Comparison of ENCODE assay signal across 30 cellular contexts in genomic region chr10:73935895-73936294, GRCh38. TPM values are rescaled to one million over a fixed set of nuclear protein-coding genes. Genes with fewer than 3 reads are reported as not detected.
DNase-seq lines count a peak whose midpoint lies in the region; ATAC-seq and TF ChIP-seq lines count a peak whose summit lies in the region.
"Had no signal": no experiment of that assay in that cellular context is flagged by ENCODE, and none has a peak within 500 bp of the region (broad histone marks: within the 10 kb centered on the region; RNA-seq: fewer than 3 reads in every experiment).

No MANE protein-coding gene starts in this region.

- H4K20me1 ChIP-seq in PC-9 (ENCODE audit: insufficient read depth): no peaks in the 10 kb centered on the region

- H3K4me3 ChIP-seq in PC-9: no peak overlapping the region
- H3K4me3 ChIP-seq in esophagus squamous epithelium: no peak overlapping the region
- no peak overlapping the region for H3K4me3 ChIP-seq in prostate gland
- H3K4me3 ChIP-seq: GM12878 had no signal

- H3K27me3 ChIP-seq in PC-9 (ENCODE audit: insufficient read depth, low read depth) (no peaks in the 10 kb centered on the region), esophagus squamous epithelium (no peaks in the 10 kb centered on the region), prostate gland (replicated peaks; ENCODE audit: insufficient read depth) (no peaks in the 10 kb centered on the region)
- H3K27me3 ChIP-seq: BE2C had no signal

- H3K9me2 ChIP-seq in PC-9 (ENCODE audit: insufficient read depth): no peaks in the 10 kb centered on the region

- H3K36me3 Mint-ChIP-seq in activated CD4-positive, alpha-beta T cell treated with anti-CD3 and anti-CD28 coated beads, Interleukin-2, amount 10 ng/mL, durations not matched to agents 7 days and 5 days (ENCODE audit: low read depth): no peaks in the 10 kb centered on the region
- H3K36me3 Mint-ChIP-seq: CD14-positive monocyte; CD8-positive, alpha-beta memory T cell; IgD-negative memory B cell had no signal

- CTCF ChIA-PET in activated CD4-positive, alpha-beta T cell treated with anti-CD3 and anti-CD28 coated beads, Interleukin-2, amount 10 ng/mL, durations not matched to agents 7 days and 5 days (lab: Charles Lee): interaction anchor here (0.9 to 4.9 kb wide), 5 partner anchors 10 to 57 kb away, joined by 3 to 25 read pairs (median 3); no protein-coding TSS in a partner anchor
- CTCF ChIA-PET in PC-9 (lab: Charles Lee): no interaction called here

- BruUV-seq in PC-9 (replicated peaks; lab: Mats Ljungman, UMichigan): no TSS peak

- H3K27ac Mint-ChIP-seq in activated CD4-positive, alpha-beta T cell treated with anti-CD3 and anti-CD28 coated beads, Interleukin-2, amount 10 ng/mL, durations not matched to agents 7 days and 5 days: peak overlapping the region; percentile 46
- H3K27ac Mint-ChIP-seq: CD14-positive monocyte, IgD-negative memory B cell had no signal

- H3K27me3 Mint-ChIP-seq in activated CD4-positive, alpha-beta T cell treated with anti-CD3 and anti-CD28 coated beads, Interleukin-2, amount 10 ng/mL, durations not matched to agents 7 days and 5 days: peaks cover 3% of the 10 kb centered on the region

- intact Hi-C loops in PC-9 (cut with micrococcal nuclease; ENCODE audit: unreplicated experiment): no loop called here
- intact Hi-C loops in esophagus squamous epithelium (cut with DNase I): no loop called here
- intact Hi-C loops in prostate gland (cut with DNase I): no loop called here

- H3K36me3 ChIP-seq in PC-9 (ENCODE audit: low read depth) (no peaks in the 10 kb centered on the region), esophagus squamous epithelium (no peaks in the 10 kb centered on the region), prostate gland (no peaks in the 10 kb centered on the region)
- H3K36me3 ChIP-seq: BE2C had no signal

- no peak overlapping the region for H3K4me2 ChIP-seq in PC-9

- WGBS in esophagus squamous epithelium, 2 donors: 38 to 52% methylated on average over 3 of the region's 3 CpGs
- WGBS in prostate gland: 29% methylated on average over 3 of the region's 3 CpGs

- no peak for ATAC-seq in GM21447 (IDR thresholded peaks at IDR 0.05; ENCODE audit: unreplicated experiment)
- ATAC-seq: GM12878 had no signal

- peak overlapping the region; percentile 37 for H3K27ac ChIP-seq in PC-9
- peak overlapping the region; percentile 16 to 79 (median 58) for H3K27ac ChIP-seq in esophagus squamous epithelium
- peak overlapping the region; percentile 35 to 51 for H3K27ac ChIP-seq in prostate gland
- H3K27ac ChIP-seq: 22Rv1, HL-60 had no signal

- peaks cover 29% of the 10 kb centered on the region for H3F3A ChIP-seq in PC-9 (ENCODE audit: insufficient read depth, low read depth)

- no peak overlapping the region for H2AFZ ChIP-seq in PC-9

- no peak for TF ChIP-seq POLR2A in esophagus squamous epithelium (IDR thresholded peaks at IDR 0.05)
- no peak for TF ChIP-seq POLR2A in prostate gland (IDR thresholded peaks at IDR 0.05)

- DNase-seq in activated CD4-positive, alpha-beta T cell treated with anti-CD3 and anti-CD28 coated beads, Interleukin-2, amount 10 ng/mL, durations not matched to agents 7 days and 5 days: no peak
- DNase-seq in activated CD4-positive, alpha-beta T cell treated with anti-CD3 and anti-CD28 coated beads for 1 hour: no peak
- DNase-seq in PC-9 (no peak), esophagus squamous epithelium (lab: John Stamatoyannopoulos, UW) (no peak), prostate gland (ENCODE audit: low spot score) (peak; percentile 68), NCI-H526 treated with DMSO at 0.1 percent for 48 hours (lab: John Stamatoyannopoulos, UW) (no peak), cerebellum (ENCODE audit: low spot score) (no peak)
- DNase-seq: BE2C; CD8-positive, alpha-beta memory T cell; DMS 273 treated with DMSO at 0.1 percent for 48 hours; DMS79; EL; GDM1; Karpas-422; NCI-H1092 treated with DMSO at 0.1 percent for 48 hours; NCI-H1436; NCI-H187; NCI-H2107; NCI-H524; NCI-H82; NK-92 treated with Interleukin-12 subunit alpha and Interleukin-12 subunit beta, amount 100 ng/mL, for 24 hours; RPMI8226; SHP77 had no signal

- H3K4me1 Mint-ChIP-seq in activated CD4-positive, alpha-beta T cell treated with anti-CD3 and anti-CD28 coated beads, Interleukin-2, amount 10 ng/mL, durations not matched to agents 7 days and 5 days: peaks cover 37% of the 10 kb centered on the region

- H3K9me3 Mint-ChIP-seq in activated CD4-positive, alpha-beta T cell treated with anti-CD3 and anti-CD28 coated beads, Interleukin-2, amount 10 ng/mL, durations not matched to agents 7 days and 5 days: no peaks in the 10 kb centered on the region
- H3K9me3 Mint-ChIP-seq: CD14-positive monocyte; CD8-positive, alpha-beta memory T cell; IgD-negative memory B cell had no signal

- POLR2A ChIA-PET in activated CD4-positive, alpha-beta T cell treated with anti-CD3 and anti-CD28 coated beads, Interleukin-2, amount 10 ng/mL, durations not matched to agents 7 days and 5 days (lab: Charles Lee): no interaction called here
- POLR2A ChIA-PET in PC-9 (lab: Charles Lee; ENCODE audit: unreplicated experiment): interaction anchor here (0.6 to 0.7 kb wide), 3 partner anchors 38 to 207 kb away, joined by 3 to 7 read pairs (median 5); no protein-coding TSS in a partner anchor

- no peaks in the 10 kb centered on the region for H3K9me3 ChIP-seq in PC-9 (ENCODE audit: insufficient read depth, low read depth)
- H3K9me3 ChIP-seq in esophagus squamous epithelium: no peaks in the 10 kb centered on the region
- no peaks in the 10 kb centered on the region for H3K9me3 ChIP-seq in prostate gland
- H3K9me3 ChIP-seq: BE2C had no signal

- no peak overlapping the region for H3K4me3 Mint-ChIP-seq in activated CD4-positive, alpha-beta T cell treated with anti-CD3 and anti-CD28 coated beads, Interleukin-2, amount 10 ng/mL, durations not matched to agents 7 days and 5 days
- H3K4me3 Mint-ChIP-seq: CD14-positive monocyte; CD8-positive, alpha-beta memory T cell; IgD-negative memory B cell had no signal

- H3K4me1 ChIP-seq in PC-9 (replicated peaks; ENCODE audit: insufficient read depth) (peaks cover 63% of the 10 kb centered on the region), esophagus squamous epithelium (peaks cover 23 to 78% (median 48%) of the 10 kb centered on the region in 3 donors), prostate gland (replicated peaks) (peaks cover 10% of the 10 kb centered on the region)
- H3K4me1 ChIP-seq: BE2C had no signal

- TF ChIP-seq CTCF in PC-9 (conservative IDR thresholded peaks at IDR 0.05): no peak
- TF ChIP-seq CTCF in esophagus squamous epithelium (IDR thresholded peaks at IDR 0.05): no peak
- no peak for TF ChIP-seq CTCF in prostate gland (IDR thresholded peaks at IDR 0.05)

- no peaks in the 10 kb centered on the region for H3K79me2 ChIP-seq in PC-9 (ENCODE audit: low read depth)

RNA-seq across cellular contexts. Expression of gene PLAU, which starts 25.0 kb away (rescaled TPM):
- under 1 TPM; 0.89 to 0.96 TPM for total RNA-seq in activated CD4-positive, alpha-beta T cell treated with anti-CD3 and anti-CD28 coated beads, Interleukin-2, amount 10 ng/mL, durations not matched to agents 7 days and 5 days
- total RNA-seq in PC-9 (2021) (90.3 and 94.9 TPM in 2 replicates), esophagus squamous epithelium (10 to 100 TPM in 2 of 4 donors, 1 to 10 TPM in 2; 8.8 to 15.9 (median 11.9) TPM), prostate gland (10 to 100 TPM in 1 of 2 donors, 1 to 10 TPM in 1; 7.1 to 11.0 TPM), cerebellum (1.00 TPM)
- total RNA-seq: SK-MEL-5 had no signal
